In genomic region chrX:154358829-154359228, GRCh38 we compare ENCODE assay signal across 1 cellular context.
TF ChIP-seq lines count a peak whose summit lies in the region.

No MANE protein-coding gene starts in this region.

TF ChIP-seq in HepG2, 621 proteins besides CTCF, POLR2A, EP300 and RAD21 (continues in another document):
- TF ChIP-seq HNF4A (CRISPR knock-in tag; IDR thresholded peaks at IDR 0.05) (peak; percentile 93), KDM6A (CRISPR knock-in tag; IDR thresholded peaks at IDR 0.05; ENCODE audit: low read depth) (0 out of 2 replicates have a peak, but pooled peaks have one; percentile 34), NR2F6 (IDR thresholded peaks at IDR 0.05) (peak; percentile 88), NR2F6 (CRISPR knock-in tag; IDR thresholded peaks at IDR 0.05) (peak; percentile 87), NONO (IDR thresholded peaks at IDR 0.05) (no peak), NONO (CRISPR knock-in tag; conservative IDR thresholded peaks at IDR 0.05) (0 out of 2 replicates have a peak, but pooled peaks have one; percentile 48), MAX (IDR thresholded peaks at IDR 0.05) (peak; percentile 41; the same call in 1 of the 2 replicates), KLF16 (CRISPR knock-in tag; IDR thresholded peaks at IDR 0.05) (no peak), ZFP91 (CRISPR knock-in tag; IDR thresholded peaks at IDR 0.05; ENCODE audit: borderline replicate concordance) (peak; percentile 68; the same call in 1 of the 2 replicates), KLF12 (CRISPR knock-in tag; IDR thresholded peaks at IDR 0.05; ENCODE audit: borderline replicate concordance) (no peak), ELF1 (CRISPR knock-in tag; IDR thresholded peaks at IDR 0.05) (no peak), HNF4G (IDR thresholded peaks at IDR 0.05; ENCODE audit: borderline replicate concordance, low read depth, low read length) (peak; percentile 82), HNF4G (CRISPR knock-in tag; IDR thresholded peaks at IDR 0.05; ENCODE audit: borderline replicate concordance, low read depth) (peak; percentile 50; the same call in 1 of the 2 replicates), ZNF629 (CRISPR knock-in tag; conservative IDR thresholded peaks at IDR 0.05) (peak; percentile 37; the same call in 1 of the 2 replicates), HNRNPL (IDR thresholded peaks at IDR 0.05; ENCODE audit: low read depth, low read length) (peak; percentile 86), POLR2AphosphoS2 (IDR thresholded peaks at IDR 0.05; ENCODE audit: low read depth, low read length) (no peak), ZNF704 (CRISPR knock-in tag; IDR thresholded peaks at IDR 0.05; ENCODE audit: borderline replicate concordance) (no peak), DPF2 (CRISPR knock-in tag; IDR thresholded peaks at IDR 0.05; ENCODE audit: borderline replicate concordance, low read depth) (0 out of 2 replicates have a peak, but pooled peaks have one; percentile 54), MAZ (IDR thresholded peaks at IDR 0.05; ENCODE audit: borderline replicate concordance, low read depth, low read length) (no peak), MAZ (CRISPR knock-in tag; IDR thresholded peaks at IDR 0.05; ENCODE audit: low read depth) (0 out of 2 replicates have a peak, but pooled peaks have one; percentile 18), PPARG (CRISPR knock-in tag; conservative IDR thresholded peaks at IDR 0.05) (peak; percentile 71; the same call in 1 of the 2 replicates), LCORL (IDR thresholded peaks at IDR 0.05) (no peak), LCORL (CRISPR knock-in tag; IDR thresholded peaks at IDR 0.05) (peak; percentile 76), ARID4A (CRISPR knock-in tag; IDR thresholded peaks at IDR 0.05; ENCODE audit: borderline replicate concordance) (peak; percentile 56; the same call in 1 of the 2 replicates), ZBTB7A (CRISPR knock-in tag; IDR thresholded peaks at IDR 0.05) (0 out of 2 replicates have a peak, but pooled peaks have one; percentile 30), ZNF414 (CRISPR knock-in tag; IDR thresholded peaks at IDR 0.05) (no peak), UBTF (CRISPR knock-in tag; IDR thresholded peaks at IDR 0.05) (peak; percentile 33; the same call in 1 of the 2 replicates), ZNF543 (CRISPR knock-in tag; IDR thresholded peaks at IDR 0.05) (no peak), JUN (CRISPR knock-in tag; IDR thresholded peaks at IDR 0.05) (no peak), SMAD1 (CRISPR knock-in tag; IDR thresholded peaks at IDR 0.05; ENCODE audit: borderline replicate concordance, low read depth) (no peak), NR2F2 (IDR thresholded peaks at IDR 0.05; ENCODE audit: borderline replicate concordance, low read depth) (peak; percentile 75), ZNF609 (CRISPR knock-in tag; IDR thresholded peaks at IDR 0.05; ENCODE audit: borderline replicate concordance) (peak; percentile 49; the same call in 1 of the 2 replicates), ZEB1 (IDR thresholded peaks at IDR 0.05; ENCODE audit: insufficient replicate concordance, low read depth) (peak; percentile 33), ZNF770 (CRISPR knock-in tag; IDR thresholded peaks at IDR 0.05) (peak; percentile 28; the same call in 1 of the 2 replicates), ZFP62 (CRISPR knock-in tag; IDR thresholded peaks at IDR 0.05) (no peak), NFYC (CRISPR knock-in tag; IDR thresholded peaks at IDR 0.05) (no peak), MYNN (CRISPR knock-in tag; IDR thresholded peaks at IDR 0.05; ENCODE audit: low read depth) (no peak), ETV5 (CRISPR knock-in tag; IDR thresholded peaks at IDR 0.05; ENCODE audit: borderline replicate concordance) (no peak), SKIL (CRISPR knock-in tag; IDR thresholded peaks at IDR 0.05; ENCODE audit: borderline replicate concordance) (peak; percentile 27; the same call in 1 of the 2 replicates), RXRA (CRISPR knock-in tag; IDR thresholded peaks at IDR 0.05) (peak; percentile 80), ZNF460 (CRISPR knock-in tag; IDR thresholded peaks at IDR 0.05; ENCODE audit: borderline replicate concordance) (no peak), ZNF264 (CRISPR knock-in tag; IDR thresholded peaks at IDR 0.05) (peak; percentile 87), ZNF431 (CRISPR knock-in tag; IDR thresholded peaks at IDR 0.05; ENCODE audit: borderline replicate concordance, low read depth) (no peak)
